In genomic region chr17:57989011-57989345, GRCh38 we compare ENCODE assay signal across 8 cellular contexts. TPM values are rescaled to one million over a fixed set of nuclear protein-coding genes. Genes with fewer than 3 reads are reported as not detected.
DNase-seq lines count a peak whose midpoint lies in the region; ATAC-seq and TF ChIP-seq lines count a peak whose summit lies in the region.

No MANE protein-coding gene starts in this region.

- H3K27ac ChIP-seq in HL-60 (replicated peaks) = peak overlapping the region; percentile 91
- peak overlapping the region; percentile 95 to 99 (median 98) for H3K27ac ChIP-seq in heart right ventricle
- H3K27ac ChIP-seq in sigmoid colon = peak overlapping the region; percentile 95 to 99 (median 97)

- WGBS in heart right ventricle, 2 donors = 0 to 8% methylated on average over 5 of the region's 5 CpGs
- WGBS in sigmoid colon, 2 donors = 9 to 25% methylated on average over 5 of the region's 5 CpGs

- 0 out of 2 replicates have a peak, but pooled peaks have one; percentile 11 for TF ChIP-seq CTCF in AG10803 (conservative IDR thresholded peaks at IDR 0.05; ENCODE audit: low read length)
- TF ChIP-seq CTCF in HL-60 (IDR thresholded peaks at IDR 0.05; ENCODE audit: insufficient read depth, low read length) = peak; percentile 2
- TF ChIP-seq CTCF in WTC11 (IDR thresholded peaks at IDR 0.05) = no peak
- peak in 3 of 9 donors; percentile 9 to 37 (median 20) for TF ChIP-seq CTCF in heart right ventricle (IDR thresholded peaks at IDR 0.05)
- no peak for TF ChIP-seq CTCF in sigmoid colon (IDR thresholded peaks at IDR 0.05)

- H3K27me3 ChIP-seq in HL-60 (ENCODE audit: insufficient read depth, poor library complexity, severe bottlenecking) (no peaks in the 10 kb centered on the region), heart right ventricle (no peaks in the 10 kb centered on the region), sigmoid colon (no peaks in the 10 kb centered on the region)

- no peaks in the 10 kb centered on the region for H3K9me3 ChIP-seq in heart right ventricle
- no peaks in the 10 kb centered on the region for H3K9me3 ChIP-seq in sigmoid colon

- peaks cover 71% of the 10 kb centered on the region for H3K4me1 Mint-ChIP-seq in WTC11

- H3K4me1 ChIP-seq in heart right ventricle (peaks cover 14 to 80% (median 59%) of the 10 kb centered on the region in 9 donors), sigmoid colon (peaks cover 0 to 55% (median 45%) of the 10 kb centered on the region in 4 donors)

- H3K36me3 ChIP-seq in heart right ventricle (peaks cover 0 to 11% (median 0%) of the 10 kb centered on the region in 9 donors), sigmoid colon (no peaks in the 10 kb centered on the region)

- TF ChIP-seq EP300 in sigmoid colon (IDR thresholded peaks at IDR 0.05) = no peak

- H3K4me3 ChIP-seq in AG10803 (ENCODE audit: low read length) (peak overlapping the region; percentile 72), HL-60 (replicated peaks; ENCODE audit: insufficient read depth, low read length) (peak overlapping the region; percentile 91), heart right ventricle (peak overlapping the region; percentile 65 to 94 (median 83)), sigmoid colon (peak overlapping the region in 3 of 4 donors; percentile 80 to 89 (median 82))

- no peaks in the 10 kb centered on the region for H3K9me3 Mint-ChIP-seq in WTC11

- no peaks in the 10 kb centered on the region for H3K27me3 Mint-ChIP-seq in WTC11 (ENCODE audit: low read depth)

- H3K4me3 Mint-ChIP-seq in WTC11 = peak overlapping the region; percentile 86

- no peak for TF ChIP-seq POLR2A in sigmoid colon (IDR thresholded peaks at IDR 0.05)

- POLR2A ChIA-PET in WTC11 (lab: Charles Lee) = interaction anchor here (0.5 to 1.1 kb wide), 9 partner anchors 8 to 129 kb away, joined by 3 to 9 read pairs (median 3); partner anchors contain the start of gene SRSF1

- ATAC-seq in WTC11 = peak; percentile 1; the same call in 1 of the 2 replicates
- ATAC-seq in heart right ventricle = peak; percentile 16 to 72 (median 54)
- no peak for ATAC-seq in GM18519 (IDR thresholded peaks at IDR 0.05; ENCODE audit: low FRiP score, unreplicated experiment)

- DNase-seq in AG10803 (ENCODE audit: low read depth) = no peak
- DNase-seq in HL-60 (ENCODE audit: low read depth in 1 of 2, low spot score in 1 of 2) = peak in 1 of 2 experiments; percentile 24
- no peak for DNase-seq in WTC11 (ENCODE audit: low spot score)
- peak in 1 of 2 donors; percentile 71 for DNase-seq in heart right ventricle
- peak; percentile 61 for DNase-seq in sigmoid colon
- no peak for DNase-seq in medulla oblongata (ENCODE audit: extremely low spot score)
- DNase-seq in GOT3 (lab: John Stamatoyannopoulos, UW) = no peak

- intact Hi-C loops in heart right ventricle (cut with DNase I) (loop anchor here in 7 of 10 donors (2.0 to 5.0 kb wide), 4 partner anchors 34 to 97 kb away; partner anchors contain the start of gene CUEDC1 (in 1 of the 7)), sigmoid colon (cut with DNase I) (loop anchor here (2.0 kb wide), 1 partner anchor 18 kb away; the partner anchor contains the start of gene SRSF1)

- no peaks in the 10 kb centered on the region for H3K36me3 Mint-ChIP-seq in WTC11

- H3K27ac Mint-ChIP-seq in WTC11 = peak overlapping the region; percentile 96

- CTCF ChIA-PET in WTC11 (lab: Charles Lee) = interaction anchor here (1.0 to 3.5 kb wide), 5 partner anchors 11 to 131 kb away, joined by 4 to 23 read pairs (median 5); partner anchors contain the start of gene CUEDC1

TF ChIP-seq in WTC11, 78 proteins besides CTCF, POLR2A, EP300 and RAD21:
- TF ChIP-seq, protein P1, sequence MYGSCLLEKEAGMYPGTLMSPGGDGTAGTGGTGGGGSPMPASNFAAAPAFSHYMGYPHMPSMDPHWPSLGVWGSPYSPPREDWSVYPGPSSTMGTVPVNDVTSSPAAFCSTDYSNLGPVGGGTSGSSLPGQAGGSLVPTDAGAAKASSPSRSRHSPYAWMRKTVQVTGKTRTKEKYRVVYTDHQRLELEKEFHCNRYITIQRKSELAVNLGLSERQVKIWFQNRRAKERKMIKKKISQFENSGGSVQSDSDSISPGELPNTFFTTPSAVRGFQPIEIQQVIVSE (CRISPR knock-in tag; IDR thresholded peaks at IDR 0.05; ENCODE audit: borderline replicate concordance) = no peak
- no peak for TF ChIP-seq NFE2L1 (CRISPR knock-in tag; IDR thresholded peaks at IDR 0.05)
- TF ChIP-seq, protein P2, sequence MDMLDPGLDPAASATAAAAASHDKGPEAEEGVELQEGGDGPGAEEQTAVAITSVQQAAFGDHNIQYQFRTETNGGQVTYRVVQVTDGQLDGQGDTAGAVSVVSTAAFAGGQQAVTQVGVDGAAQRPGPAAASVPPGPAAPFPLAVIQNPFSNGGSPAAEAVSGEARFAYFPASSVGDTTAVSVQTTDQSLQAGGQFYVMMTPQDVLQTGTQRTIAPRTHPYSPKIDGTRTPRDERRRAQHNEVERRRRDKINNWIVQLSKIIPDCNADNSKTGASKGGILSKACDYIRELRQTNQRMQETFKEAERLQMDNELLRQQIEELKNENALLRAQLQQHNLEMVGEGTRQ (CRISPR knock-in tag; IDR thresholded peaks at IDR 0.05) = no peak
- TF ChIP-seq ZBTB21 (CRISPR knock-in tag; IDR thresholded peaks at IDR 0.05; ENCODE audit: borderline replicate concordance) = no peak

RNA-seq across cellular contexts. Expression of gene VEZF1, which starts 0.9 kb away (rescaled TPM):
- total RNA-seq in WTC11 (2021) (43.1 to 43.8 TPM (median 43.3 TPM) in 3 replicates), heart right ventricle (10 to 100 TPM; 56.2 to 81.2 (median 61.5) TPM), sigmoid colon (100 to 1,000 TPM in 3 of 4 donors, 10 to 100 TPM in 1; 99.8 to 120 (median 105) TPM)
- polyA plus RNA-seq in heart right ventricle (10 to 100 TPM; 17.5 to 21.7 TPM), sigmoid colon (10 to 100 TPM; 17.8 to 24.8 (median 21.0) TPM)

RNA-seq across cellular contexts. Expression of gene SRSF1, which starts 18.1 kb away (rescaled TPM):
- total RNA-seq in WTC11 (2021) (349 to 387 TPM (median 366 TPM) in 3 replicates), heart right ventricle (100 to 1,000 TPM in 3 of 10 donors, 10 to 100 TPM in 7; 79.8 to 130 (median 94.7) TPM), sigmoid colon (100 to 1,000 TPM; 138 to 214 (median 151) TPM)
- polyA plus RNA-seq in heart right ventricle (10 to 100 TPM; 70.3 to 76.3 TPM), sigmoid colon (100 to 1,000 TPM in 1 of 3 donors, 10 to 100 TPM in 2; 90.6 to 125 (median 93.7) TPM)

RNA-seq across cellular contexts. Expression of gene CUEDC1, which starts 33.8 kb away (rescaled TPM):
- 6.5 to 12.2 TPM (median 9.4 TPM) in 3 replicates for total RNA-seq in WTC11 (2021)
- total RNA-seq in heart right ventricle = 10 to 100 TPM; 38.3 to 65.0 (median 47.2) TPM
- 10 to 100 TPM; 26.9 to 33.1 TPM for polyA plus RNA-seq in heart right ventricle
- total RNA-seq in sigmoid colon = 10 to 100 TPM; 29.5 to 64.0 (median 33.7) TPM
- 10 to 100 TPM in 2 of 3 donors, 1 to 10 TPM in 1; 3.0 to 20.0 (median 11.4) TPM for polyA plus RNA-seq in sigmoid colon

Comparison
In these comparisons a context has a peak if more than half of its experiments do, and no peak if none do; other contexts are left out.
1. CTCF ChIP-seq: peak in AG10803 (single experiment) and HL-60 (single experiment); none in WTC11 (single experiment) and sigmoid colon (0 of 4).
2. Peak in every context shown above with its lines, with median percentiles within 50 percentile points of each other: H3K4me3 ChIP-seq and H3K27ac ChIP-seq.